In genomic region chr1:153569465-153569864, GRCh38 we compare ENCODE assay signal across 15 cellular contexts. TPM values are rescaled to one million over a fixed set of nuclear protein-coding genes. Genes with fewer than 3 reads are reported as not detected.
DNase-seq lines count a peak whose midpoint lies in the region; ATAC-seq and TF ChIP-seq lines count a peak whose summit lies in the region.
"Had no signal": no experiment of that assay in that cellular context is flagged by ENCODE, and none has a peak within 500 bp of the region (broad histone marks: within the 10 kb centered on the region; RNA-seq: fewer than 3 reads in every experiment).

No MANE protein-coding gene starts in this region.

- H3K36me3 Mint-ChIP-seq in Calu3 (ENCODE audit: insufficient read depth, unreplicated experiment) = peaks cover 46% of the 10 kb centered on the region

- H3K36me3 ChIP-seq in WERI-Rb-1 = no peaks in the 10 kb centered on the region
- H3K36me3 ChIP-seq: spleen had no signal

- peak overlapping the region; percentile 96 for H3K27ac Mint-ChIP-seq in Calu3 (ENCODE audit: unreplicated experiment)
- H3K27ac Mint-ChIP-seq: T-helper 2 cell treated with Interferon-gamma antibody and Interleukin-4, amounts not matched to agents 5 μg/mL and 100 μg/mL, for 36 hours had no signal

- no peak for ATAC-seq in HG03342 (IDR thresholded peaks at IDR 0.05; ENCODE audit: unreplicated experiment)
- ATAC-seq: left ventricle myocardium superior had no signal

- H3K27me3 Mint-ChIP-seq in Calu3 (ENCODE audit: unreplicated experiment) = no peaks in the 10 kb centered on the region
- H3K27me3 Mint-ChIP-seq: progenitor cell of endocrine pancreas had no signal

- peak overlapping the region; percentile 94 for H3K27ac ChIP-seq in WERI-Rb-1

- CTCF ChIA-PET in Calu3 (lab: Charles Lee) = interaction anchor here (0.6 to 2.4 kb wide), 3 partner anchors 14 to 65 kb away, joined by 3 to 117 read pairs (median 4); partner anchors contain the start of genes CHTOP and S100A6

- peaks cover 80% of the 10 kb centered on the region for H3K4me1 Mint-ChIP-seq in Calu3 (ENCODE audit: low read depth, unreplicated experiment)

- no TSS peak for BruUV-seq in Calu3 (replicated peaks; lab: Mats Ljungman, UMichigan)

- DNase-seq in Calu3 (no peak), WERI-Rb-1 (no peak), DMS 273 (lab: John Stamatoyannopoulos, UW; ENCODE audit: unreplicated experiment) (no peak)
- DNase-seq: amygdala; left ventricle myocardium superior; NCI-H1694; NCI-H446 treated with DMSO at 0.1 percent for 48 hours; SIG-M5; stimulated activated naive CD4-positive, alpha-beta T cell treated with Interleukin-2 at 50 U/mL for 16 hours had no signal

- H3K9me3 Mint-ChIP-seq in Calu3 (ENCODE audit: low read depth, unreplicated experiment) = no peaks in the 10 kb centered on the region
- H3K9me3 Mint-ChIP-seq: T-helper 2 cell treated with Interferon-gamma antibody and Interleukin-4, amounts not matched to agents 5 μg/mL and 100 μg/mL, for 36 hours had no signal

- intact Hi-C loops in Calu3 (cut with micrococcal nuclease; ENCODE audit: unreplicated experiment) = loop anchor here (5.0 kb wide), 1 partner anchor 217 kb away; no protein-coding TSS in a partner anchor

- TF ChIP-seq CTCF in Calu3 (IDR thresholded peaks at IDR 0.05; ENCODE audit: unreplicated experiment) (no peak), WERI-Rb-1 (IDR thresholded peaks at IDR 0.05; ENCODE audit: low read depth, low read length) (no peak)

- H3K27me3 ChIP-seq in WERI-Rb-1 (ENCODE audit: insufficient read depth, low read depth, severe bottlenecking) = no peaks in the 10 kb centered on the region
- H3K27me3 ChIP-seq: spleen had no signal

- H3K4me3 ChIP-seq in WERI-Rb-1 (ENCODE audit: low read depth, low read length) = no peak overlapping the region

- H3K9me3 ChIP-seq in WERI-Rb-1 (ENCODE audit: severe bottlenecking) = peaks cover 4% of the 10 kb centered on the region
- H3K9me3 ChIP-seq: spleen had no signal

- H3K4me3 Mint-ChIP-seq in Calu3 (ENCODE audit: low read depth, unreplicated experiment) = no peak overlapping the region

RNA-seq across cellular contexts. Expression of gene S100A2, which starts 3.8 kb away (rescaled TPM):
- 11.1 and 14.1 TPM in 2 replicates for total RNA-seq in Calu3 (2022)

RNA-seq across cellular contexts. Expression of gene S100A3, which starts 20.4 kb away (rescaled TPM):
- not detected in 2 replicates for total RNA-seq in Calu3 (2022)

RNA-seq across cellular contexts. Expression of gene S100A4, which starts 23.9 kb away (rescaled TPM):
- total RNA-seq in Calu3 (2022) = 19.8 and 20.5 TPM in 2 replicates

RNA-seq across cellular contexts. Expression of gene S100A5, which starts 28.7 kb away (rescaled TPM):
- not detected in 2 replicates for total RNA-seq in Calu3 (2022)
- total RNA-seq: fibroblast of villous mesenchyme, left ventricle myocardium superior, M059J, progenitor cell of endocrine pancreas had no signal

RNA-seq across cellular contexts. Expression of gene S100A6, which starts 33.7 kb away (rescaled TPM):
- 1,521 and 2,023 TPM in 2 replicates for total RNA-seq in Calu3 (2022)
